ENCODE assay signal across 1 cellular context in the genomic region with DNA sequence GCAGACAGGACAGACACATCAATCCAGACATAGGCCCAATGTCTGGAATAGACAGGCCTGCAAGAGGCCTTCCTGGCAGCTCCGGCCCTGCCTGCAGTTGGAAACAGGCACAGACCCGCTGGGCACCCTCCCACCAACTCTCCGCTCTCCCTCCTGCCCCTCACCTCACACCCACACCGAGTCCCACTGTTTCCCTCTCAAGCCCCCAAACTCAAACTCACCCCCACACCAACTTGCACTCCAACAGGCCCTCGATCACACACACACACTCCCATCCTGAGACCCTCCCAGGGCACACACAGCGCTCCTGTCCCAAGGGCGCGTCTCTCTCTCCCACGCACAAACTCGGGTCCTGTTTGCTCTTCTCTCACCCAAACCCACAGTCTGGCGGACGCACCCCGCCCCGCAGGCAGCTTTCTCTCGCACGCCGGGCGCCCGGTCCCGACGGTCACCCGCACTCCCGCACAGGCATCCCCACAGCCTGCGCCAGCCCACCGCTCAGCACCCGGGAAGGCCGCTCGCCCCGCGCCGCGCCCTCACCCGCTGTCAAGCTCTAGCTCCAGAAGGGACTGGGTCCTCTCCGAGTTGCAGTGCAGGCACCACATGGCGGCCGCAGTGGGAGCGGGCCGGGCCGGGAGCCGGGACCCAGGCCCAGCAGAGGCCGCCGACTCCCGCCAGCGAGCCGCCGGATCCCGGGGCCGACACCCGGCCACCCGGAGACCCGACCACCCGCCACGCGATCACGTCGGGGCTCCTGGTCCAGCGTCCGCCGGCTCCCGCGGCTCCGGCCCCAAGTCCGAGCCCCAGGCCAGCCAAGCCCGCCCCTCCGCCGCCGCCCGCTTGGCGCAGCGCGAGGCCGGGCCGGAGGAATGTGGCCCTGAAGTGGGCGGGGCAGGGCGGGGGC.
A peak's percentile ranks its signal among the peaks of the same experiment; 100 is the strongest.
TF ChIP-seq lines count a peak whose summit lies in the region.

No MANE protein-coding gene starts in this region.

TF ChIP-seq in HepG2, 621 proteins besides CTCF, POLR2A, EP300 and RAD21 (continued from another document and continues in another):
- TF ChIP-seq, protein P1, sequence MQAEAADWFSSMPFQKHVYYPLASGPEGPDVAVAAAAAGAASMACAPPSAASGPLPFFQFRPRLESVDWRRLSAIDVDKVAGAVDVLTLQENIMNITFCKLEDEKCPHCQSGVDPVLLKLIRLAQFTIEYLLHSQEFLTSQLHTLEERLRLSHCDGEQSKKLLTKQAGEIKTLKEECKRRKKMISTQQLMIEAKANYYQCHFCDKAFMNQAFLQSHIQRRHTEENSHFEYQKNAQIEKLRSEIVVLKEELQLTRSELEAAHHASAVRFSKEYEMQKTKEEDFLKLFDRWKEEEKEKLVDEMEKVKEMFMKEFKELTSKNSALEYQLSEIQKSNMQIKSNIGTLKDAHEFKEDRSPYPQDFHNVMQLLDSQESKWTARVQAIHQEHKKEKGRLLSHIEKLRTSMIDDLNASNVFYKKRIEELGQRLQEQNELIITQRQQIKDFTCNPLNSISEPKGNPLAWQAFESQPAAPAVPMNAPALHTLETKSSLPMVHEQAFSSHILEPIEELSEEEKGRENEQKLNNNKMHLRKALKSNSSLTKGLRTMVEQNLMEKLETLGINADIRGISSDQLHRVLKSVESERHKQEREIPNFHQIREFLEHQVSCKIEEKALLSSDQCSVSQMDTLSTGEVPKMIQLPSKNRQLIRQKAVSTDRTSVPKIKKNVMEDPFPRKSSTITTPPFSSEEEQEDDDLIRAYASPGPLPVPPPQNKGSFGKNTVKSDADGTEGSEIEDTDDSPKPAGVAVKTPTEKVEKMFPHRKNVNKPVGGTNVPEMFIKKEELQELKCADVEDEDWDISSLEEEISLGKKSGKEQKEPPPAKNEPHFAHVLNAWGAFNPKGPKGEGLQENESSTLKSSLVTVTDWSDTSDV (CRISPR knock-in tag; IDR thresholded peaks at IDR 0.05) = no peak; the same call in 1 of the 2 replicates
- TF ChIP-seq ZFYVE20 (CRISPR knock-in tag; IDR thresholded peaks at IDR 0.05; ENCODE audit: borderline replicate concordance, low read depth) (no peak), RORA (CRISPR knock-in tag; IDR thresholded peaks at IDR 0.05) (no peak), ZNF121 (CRISPR knock-in tag; IDR thresholded peaks at IDR 0.05) (no peak), ZNF230 (CRISPR knock-in tag; IDR thresholded peaks at IDR 0.05) (0 out of 2 replicates have a peak, but pooled peaks have one; percentile 18), BORCS8-MEF2B (CRISPR knock-in tag; IDR thresholded peaks at IDR 0.05) (no peak), ASH2L (IDR thresholded peaks at IDR 0.05; ENCODE audit: insufficient read length, low read depth, low read length) (peak; percentile 18), ZNF234 (CRISPR knock-in tag; conservative IDR thresholded peaks at IDR 0.05) (no peak), BRCA1 (CRISPR knock-in tag; IDR thresholded peaks at IDR 0.05) (no peak), ZNF878 (CRISPR knock-in tag; IDR thresholded peaks at IDR 0.05) (no peak), ELF3 (CRISPR knock-in tag; IDR thresholded peaks at IDR 0.05) (no peak), ZNF660 (CRISPR knock-in tag; IDR thresholded peaks at IDR 0.05; ENCODE audit: borderline replicate concordance, low read depth) (no peak), PAWR (CRISPR knock-in tag; IDR thresholded peaks at IDR 0.05; ENCODE audit: borderline replicate concordance) (no peak), ZNF326 (CRISPR knock-in tag; IDR thresholded peaks at IDR 0.05; ENCODE audit: borderline replicate concordance) (no peak), ZNF337 (CRISPR knock-in tag; IDR thresholded peaks at IDR 0.05; ENCODE audit: borderline replicate concordance, low read depth) (no peak), ZNF83 (CRISPR knock-in tag; IDR thresholded peaks at IDR 0.05; ENCODE audit: borderline replicate concordance) (no peak), PHF21A (CRISPR knock-in tag; IDR thresholded peaks at IDR 0.05) (no peak), ZNF616 (CRISPR knock-in tag; IDR thresholded peaks at IDR 0.05; ENCODE audit: low read depth) (no peak), ZNF557 (CRISPR knock-in tag; IDR thresholded peaks at IDR 0.05) (no peak), ZBTB7B (CRISPR knock-in tag; IDR thresholded peaks at IDR 0.05) (peak; percentile 32; the same call in 1 of the 2 replicates), ZNF749 (CRISPR knock-in tag; IDR thresholded peaks at IDR 0.05; ENCODE audit: borderline replicate concordance) (peak; percentile 47; the same call in 1 of the 2 replicates), SRF (IDR thresholded peaks at IDR 0.05; ENCODE audit: low read depth, low read length) (no peak), KAT2B (IDR thresholded peaks at IDR 0.05; ENCODE audit: borderline replicate concordance, low read depth, low read length) (no peak), MBNL3 (CRISPR knock-in tag; conservative IDR thresholded peaks at IDR 0.05) (no peak), FOXO1 (CRISPR knock-in tag; IDR thresholded peaks at IDR 0.05) (no peak), NRL (CRISPR knock-in tag; IDR thresholded peaks at IDR 0.05; ENCODE audit: borderline replicate concordance) (no peak)
- TF ChIP-seq, protein P2, sequence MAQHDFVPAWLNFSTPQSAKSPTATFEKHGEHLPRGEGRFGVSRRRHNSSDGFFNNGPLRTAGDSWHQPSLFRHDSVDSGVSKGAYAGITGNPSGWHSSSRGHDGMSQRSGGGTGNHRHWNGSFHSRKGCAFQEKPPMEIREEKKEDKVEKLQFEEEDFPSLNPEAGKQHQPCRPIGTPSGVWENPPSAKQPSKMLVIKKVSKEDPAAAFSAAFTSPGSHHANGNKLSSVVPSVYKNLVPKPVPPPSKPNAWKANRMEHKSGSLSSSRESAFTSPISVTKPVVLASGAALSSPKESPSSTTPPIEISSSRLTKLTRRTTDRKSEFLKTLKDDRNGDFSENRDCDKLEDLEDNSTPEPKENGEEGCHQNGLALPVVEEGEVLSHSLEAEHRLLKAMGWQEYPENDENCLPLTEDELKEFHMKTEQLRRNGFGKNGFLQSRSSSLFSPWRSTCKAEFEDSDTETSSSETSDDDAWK (CRISPR knock-in tag; IDR thresholded peaks at IDR 0.05) = no peak
- TF ChIP-seq, protein P3, sequence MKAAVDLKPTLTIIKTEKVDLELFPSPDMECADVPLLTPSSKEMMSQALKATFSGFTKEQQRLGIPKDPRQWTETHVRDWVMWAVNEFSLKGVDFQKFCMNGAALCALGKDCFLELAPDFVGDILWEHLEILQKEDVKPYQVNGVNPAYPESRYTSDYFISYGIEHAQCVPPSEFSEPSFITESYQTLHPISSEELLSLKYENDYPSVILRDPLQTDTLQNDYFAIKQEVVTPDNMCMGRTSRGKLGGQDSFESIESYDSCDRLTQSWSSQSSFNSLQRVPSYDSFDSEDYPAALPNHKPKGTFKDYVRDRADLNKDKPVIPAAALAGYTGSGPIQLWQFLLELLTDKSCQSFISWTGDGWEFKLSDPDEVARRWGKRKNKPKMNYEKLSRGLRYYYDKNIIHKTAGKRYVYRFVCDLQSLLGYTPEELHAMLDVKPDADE (CRISPR knock-in tag; IDR thresholded peaks at IDR 0.05) = no peak
- TF ChIP-seq, protein P4, sequence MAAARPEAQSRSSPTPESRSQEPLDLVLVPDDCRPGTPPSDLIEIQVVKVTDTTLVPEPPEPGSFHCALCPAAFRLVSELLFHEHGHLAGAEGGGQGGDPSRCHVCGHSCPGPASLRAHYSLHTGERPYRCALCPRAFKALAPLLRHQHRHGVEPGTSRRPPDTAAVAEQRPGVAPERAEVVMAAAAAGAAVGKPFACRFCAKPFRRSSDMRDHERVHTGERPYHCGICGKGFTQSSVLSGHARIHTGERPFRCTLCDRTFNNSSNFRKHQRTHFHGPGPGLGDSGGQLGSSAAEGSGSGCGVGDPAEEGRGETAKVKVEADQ (CRISPR knock-in tag; IDR thresholded peaks at IDR 0.05; ENCODE audit: borderline replicate concordance) = peak; percentile 36; the same call in 1 of the 2 replicates
- TF ChIP-seq, protein P5, sequence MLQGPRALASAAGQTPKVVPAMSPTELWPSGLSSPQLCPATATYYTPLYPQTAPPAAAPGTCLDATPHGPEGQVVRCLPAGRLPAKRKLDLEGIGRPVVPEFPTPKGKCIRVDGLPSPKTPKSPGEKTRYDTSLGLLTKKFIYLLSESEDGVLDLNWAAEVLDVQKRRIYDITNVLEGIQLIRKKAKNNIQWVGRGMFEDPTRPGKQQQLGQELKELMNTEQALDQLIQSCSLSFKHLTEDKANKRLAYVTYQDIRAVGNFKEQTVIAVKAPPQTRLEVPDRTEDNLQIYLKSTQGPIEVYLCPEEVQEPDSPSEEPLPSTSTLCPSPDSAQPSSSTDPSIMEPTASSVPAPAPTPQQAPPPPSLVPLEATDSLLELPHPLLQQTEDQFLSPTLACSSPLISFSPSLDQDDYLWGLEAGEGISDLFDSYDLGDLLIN (CRISPR knock-in tag; IDR thresholded peaks at IDR 0.05; ENCODE audit: borderline replicate concordance) = no peak
- TF ChIP-seq, protein P6, sequence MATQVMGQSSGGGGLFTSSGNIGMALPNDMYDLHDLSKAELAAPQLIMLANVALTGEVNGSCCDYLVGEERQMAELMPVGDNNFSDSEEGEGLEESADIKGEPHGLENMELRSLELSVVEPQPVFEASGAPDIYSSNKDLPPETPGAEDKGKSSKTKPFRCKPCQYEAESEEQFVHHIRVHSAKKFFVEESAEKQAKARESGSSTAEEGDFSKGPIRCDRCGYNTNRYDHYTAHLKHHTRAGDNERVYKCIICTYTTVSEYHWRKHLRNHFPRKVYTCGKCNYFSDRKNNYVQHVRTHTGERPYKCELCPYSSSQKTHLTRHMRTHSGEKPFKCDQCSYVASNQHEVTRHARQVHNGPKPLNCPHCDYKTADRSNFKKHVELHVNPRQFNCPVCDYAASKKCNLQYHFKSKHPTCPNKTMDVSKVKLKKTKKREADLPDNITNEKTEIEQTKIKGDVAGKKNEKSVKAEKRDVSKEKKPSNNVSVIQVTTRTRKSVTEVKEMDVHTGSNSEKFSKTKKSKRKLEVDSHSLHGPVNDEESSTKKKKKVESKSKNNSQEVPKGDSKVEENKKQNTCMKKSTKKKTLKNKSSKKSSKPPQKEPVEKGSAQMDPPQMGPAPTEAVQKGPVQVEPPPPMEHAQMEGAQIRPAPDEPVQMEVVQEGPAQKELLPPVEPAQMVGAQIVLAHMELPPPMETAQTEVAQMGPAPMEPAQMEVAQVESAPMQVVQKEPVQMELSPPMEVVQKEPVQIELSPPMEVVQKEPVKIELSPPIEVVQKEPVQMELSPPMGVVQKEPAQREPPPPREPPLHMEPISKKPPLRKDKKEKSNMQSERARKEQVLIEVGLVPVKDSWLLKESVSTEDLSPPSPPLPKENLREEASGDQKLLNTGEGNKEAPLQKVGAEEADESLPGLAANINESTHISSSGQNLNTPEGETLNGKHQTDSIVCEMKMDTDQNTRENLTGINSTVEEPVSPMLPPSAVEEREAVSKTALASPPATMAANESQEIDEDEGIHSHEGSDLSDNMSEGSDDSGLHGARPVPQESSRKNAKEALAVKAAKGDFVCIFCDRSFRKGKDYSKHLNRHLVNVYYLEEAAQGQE (IDR thresholded peaks at IDR 0.05; ENCODE audit: borderline replicate concordance in 1 of 2, low read depth in 1 of 2, low read length in 2 of 2) = no peak
- TF ChIP-seq, protein P7, sequence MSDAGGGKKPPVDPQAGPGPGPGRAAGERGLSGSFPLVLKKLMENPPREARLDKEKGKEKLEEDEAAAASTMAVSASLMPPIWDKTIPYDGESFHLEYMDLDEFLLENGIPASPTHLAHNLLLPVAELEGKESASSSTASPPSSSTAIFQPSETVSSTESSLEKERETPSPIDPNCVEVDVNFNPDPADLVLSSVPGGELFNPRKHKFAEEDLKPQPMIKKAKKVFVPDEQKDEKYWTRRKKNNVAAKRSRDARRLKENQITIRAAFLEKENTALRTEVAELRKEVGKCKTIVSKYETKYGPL (CRISPR knock-in tag; IDR thresholded peaks at IDR 0.05) = no peak
- TF ChIP-seq, protein P8, sequence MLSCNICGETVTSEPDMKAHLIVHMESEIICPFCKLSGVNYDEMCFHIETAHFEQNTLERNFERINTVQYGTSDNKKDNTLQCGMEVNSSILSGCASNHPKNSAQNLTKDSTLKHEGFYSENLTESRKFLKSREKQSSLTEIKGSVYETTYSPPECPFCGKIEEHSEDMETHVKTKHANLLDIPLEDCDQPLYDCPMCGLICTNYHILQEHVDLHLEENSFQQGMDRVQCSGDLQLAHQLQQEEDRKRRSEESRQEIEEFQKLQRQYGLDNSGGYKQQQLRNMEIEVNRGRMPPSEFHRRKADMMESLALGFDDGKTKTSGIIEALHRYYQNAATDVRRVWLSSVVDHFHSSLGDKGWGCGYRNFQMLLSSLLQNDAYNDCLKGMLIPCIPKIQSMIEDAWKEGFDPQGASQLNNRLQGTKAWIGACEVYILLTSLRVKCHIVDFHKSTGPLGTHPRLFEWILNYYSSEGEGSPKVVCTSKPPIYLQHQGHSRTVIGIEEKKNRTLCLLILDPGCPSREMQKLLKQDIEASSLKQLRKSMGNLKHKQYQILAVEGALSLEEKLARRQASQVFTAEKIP (CRISPR knock-in tag; IDR thresholded peaks at IDR 0.05; ENCODE audit: borderline replicate concordance) = no peak
- TF ChIP-seq, protein P9, sequence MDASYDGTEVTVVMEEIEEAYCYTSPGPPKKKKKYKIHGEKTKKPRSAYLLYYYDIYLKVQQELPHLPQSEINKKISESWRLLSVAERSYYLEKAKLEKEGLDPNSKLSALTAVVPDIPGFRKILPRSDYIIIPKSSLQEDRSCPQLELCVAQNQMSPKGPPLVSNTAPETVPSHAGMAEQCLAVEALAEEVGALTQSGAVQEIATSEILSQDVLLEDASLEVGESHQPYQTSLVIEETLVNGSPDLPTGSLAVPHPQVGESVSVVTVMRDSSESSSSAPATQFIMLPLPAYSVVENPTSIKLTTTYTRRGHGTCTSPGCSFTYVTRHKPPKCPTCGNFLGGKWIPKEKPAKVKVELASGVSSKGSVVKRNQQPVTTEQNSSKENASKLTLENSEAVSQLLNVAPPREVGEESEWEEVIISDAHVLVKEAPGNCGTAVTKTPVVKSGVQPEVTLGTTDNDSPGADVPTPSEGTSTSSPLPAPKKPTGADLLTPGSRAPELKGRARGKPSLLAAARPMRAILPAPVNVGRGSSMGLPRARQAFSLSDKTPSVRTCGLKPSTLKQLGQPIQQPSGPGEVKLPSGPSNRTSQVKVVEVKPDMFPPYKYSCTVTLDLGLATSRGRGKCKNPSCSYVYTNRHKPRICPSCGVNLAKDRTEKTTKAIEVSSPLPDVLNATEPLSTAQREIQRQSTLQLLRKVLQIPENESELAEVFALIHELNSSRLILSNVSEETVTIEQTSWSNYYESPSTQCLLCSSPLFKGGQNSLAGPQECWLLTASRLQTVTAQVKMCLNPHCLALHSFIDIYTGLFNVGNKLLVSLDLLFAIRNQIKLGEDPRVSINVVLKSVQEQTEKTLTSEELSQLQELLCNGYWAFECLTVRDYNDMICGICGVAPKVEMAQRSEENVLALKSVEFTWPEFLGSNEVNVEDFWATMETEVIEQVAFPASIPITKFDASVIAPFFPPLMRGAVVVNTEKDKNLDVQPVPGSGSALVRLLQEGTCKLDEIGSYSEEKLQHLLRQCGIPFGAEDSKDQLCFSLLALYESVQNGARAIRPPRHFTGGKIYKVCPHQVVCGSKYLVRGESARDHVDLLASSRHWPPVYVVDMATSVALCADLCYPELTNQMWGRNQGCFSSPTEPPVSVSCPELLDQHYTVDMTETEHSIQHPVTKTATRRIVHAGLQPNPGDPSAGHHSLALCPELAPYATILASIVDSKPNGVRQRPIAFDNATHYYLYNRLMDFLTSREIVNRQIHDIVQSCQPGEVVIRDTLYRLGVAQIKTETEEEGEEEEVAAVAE (CRISPR knock-in tag; IDR thresholded peaks at IDR 0.05; ENCODE audit: borderline replicate concordance) = no peak
- TF ChIP-seq, protein P10, sequence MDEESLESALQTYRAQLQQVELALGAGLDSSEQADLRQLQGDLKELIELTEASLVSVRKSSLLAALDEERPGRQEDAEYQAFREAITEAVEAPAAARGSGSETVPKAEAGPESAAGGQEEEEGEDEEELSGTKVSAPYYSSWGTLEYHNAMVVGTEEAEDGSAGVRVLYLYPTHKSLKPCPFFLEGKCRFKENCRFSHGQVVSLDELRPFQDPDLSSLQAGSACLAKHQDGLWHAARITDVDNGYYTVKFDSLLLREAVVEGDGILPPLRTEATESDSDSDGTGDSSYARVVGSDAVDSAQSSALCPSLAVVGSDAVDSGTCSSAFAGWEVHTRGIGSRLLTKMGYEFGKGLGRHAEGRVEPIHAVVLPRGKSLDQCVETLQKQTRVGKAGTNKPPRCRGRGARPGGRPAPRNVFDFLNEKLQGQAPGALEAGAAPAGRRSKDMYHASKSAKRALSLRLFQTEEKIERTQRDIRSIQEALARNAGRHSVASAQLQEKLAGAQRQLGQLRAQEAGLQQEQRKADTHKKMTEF (CRISPR knock-in tag; IDR thresholded peaks at IDR 0.05) = no peak
